8 cellular contexts compared by ENCODE assay signal in genomic region chr4:153785830-153786721, GRCh38. TPM values are rescaled to one million over a fixed set of nuclear protein-coding genes. Genes with fewer than 3 reads are reported as not detected.
A peak's percentile ranks its signal among the peaks of the same experiment; 100 is the strongest.
DNase-seq lines count a peak whose midpoint lies in the region; ATAC-seq and TF ChIP-seq lines count a peak whose summit lies in the region.

No MANE protein-coding gene starts in this region.

- 19% methylated on average over 2 of the region's 5 CpGs for WGBS in mesenchymal stem cell

- H2BK120ac ChIP-seq in mesenchymal stem cell (ENCODE audit: low read depth, low read length), result no peak overlapping the region

- H2BK15ac ChIP-seq in mesenchymal stem cell (ENCODE audit: low read depth, poor library complexity, severe bottlenecking), result no peak overlapping the region

- H3K36me3 ChIP-seq in DND-41 (ENCODE audit: insufficient read depth, low read length) (no peaks in the 10 kb centered on the region), mesenchymal stem cell (ENCODE audit: control insufficient read depth in 1 of 2, insufficient read depth in 2 of 2, low read depth in 1 of 2, low read length in 2 of 2) (peaks cover 3 to 11% of the 10 kb centered on the region in 2 experiments)

- H3K79me2 ChIP-seq in DND-41 (ENCODE audit: insufficient read depth, low read length), result no peaks in the 10 kb centered on the region

- H4K8ac ChIP-seq in mesenchymal stem cell (ENCODE audit: low read length), result no peak overlapping the region

- H3K4me3 ChIP-seq in DND-41 (ENCODE audit: low read depth in 1 of 2, low read length in 2 of 2) (no peak overlapping the region), astrocyte of the spinal cord (ENCODE audit: low read depth, low read length) (no peak overlapping the region), mesenchymal stem cell (ENCODE audit: insufficient read depth in 1 of 2, low read depth in 1 of 2, low read length in 2 of 2) (peak overlapping the region in 1 of 2 experiments; percentile 74)

- H3K14ac ChIP-seq in mesenchymal stem cell (ENCODE audit: low read length in 2 of 2), result no peak overlapping the region

- TF ChIP-seq CTCF in DND-41 (IDR thresholded peaks at IDR 0.05; ENCODE audit: borderline replicate concordance, extremely low read depth, low read length, poor library complexity, severe bottlenecking) (peak; percentile 72), astrocyte of the spinal cord (IDR thresholded peaks at IDR 0.05; ENCODE audit: low read depth, low read length) (peak; percentile 41)

- H2BK5ac ChIP-seq in mesenchymal stem cell (ENCODE audit: low read depth, low read length, poor library complexity, severe bottlenecking), result no peak overlapping the region

- H3K9me3 ChIP-seq in DND-41 (ENCODE audit: insufficient read depth, low read length, severe bottlenecking) (no peaks in the 10 kb centered on the region), mesenchymal stem cell (ENCODE audit: control insufficient read depth, low read length) (no peaks in the 10 kb centered on the region)

- no peak overlapping the region for H2AK5ac ChIP-seq in mesenchymal stem cell (ENCODE audit: low read length, severe bottlenecking)

- H3K9ac ChIP-seq in DND-41 (ENCODE audit: low read depth, low read length), result no peak overlapping the region
- peak overlapping the region; percentile 86 for H3K9ac ChIP-seq in mesenchymal stem cell (ENCODE audit: low read length)

- no peak overlapping the region for H3K23ac ChIP-seq in mesenchymal stem cell (ENCODE audit: low read length in 2 of 2)

- no peak overlapping the region for H3K18ac ChIP-seq in mesenchymal stem cell (ENCODE audit: low read depth in 1 of 2, low read length in 2 of 2)

- in situ Hi-C loops in KBM-7 (cut with MboI; ENCODE audit: low pct_unique_long_range_greater_than_20kb, low sequenced_read_pairs) (no loop called here), astrocyte of the spinal cord (cut with HindIII; ENCODE audit: low sequenced_read_pairs) (no loop called here)

- H3K27me3 ChIP-seq in DND-41 (ENCODE audit: insufficient read depth, low read length, poor library complexity), result no peaks in the 10 kb centered on the region
- H3K27me3 ChIP-seq in mesenchymal stem cell (ENCODE audit: control insufficient read depth in 1 of 2, insufficient read depth in 1 of 2, low read length in 2 of 2), result peaks cover 41 to 77% of the 10 kb centered on the region in 2 experiments

- no peak for DNase-seq in DND-41
- peak; percentile 48 for DNase-seq in KBM-7
- peak; percentile 49 for DNase-seq in astrocyte of the spinal cord (ENCODE audit: low read depth, low spot score)
- DNase-seq in mesenchymal stem cell, result peak; percentile 55
- DNase-seq in GM19240 (ENCODE audit: insufficient read length, low spot score), result no peak
- no peak for DNase-seq in activated CD8-positive, alpha-beta memory T cell treated with anti-CD3 and anti-CD28 coated beads, Interleukin-2, amount 50 U/mL, for 48 hours

- no peak overlapping the region for H4K91ac ChIP-seq in mesenchymal stem cell (ENCODE audit: low read length)

- ATAC-seq in DND-41 (ENCODE audit: insufficient read depth, low read depth) (peak; percentile 75), GM18511 (IDR thresholded peaks at IDR 0.05; ENCODE audit: unreplicated experiment) (no peak)
- no peak for ATAC-seq in activated CD4-positive, CD25-positive, alpha-beta regulatory T cell treated with anti-CD3 and anti-CD28 coated beads, Interleukin-2, amount 50 U/mL, for 24 hours

- H3K79me1 ChIP-seq in mesenchymal stem cell (replicated peaks; ENCODE audit: low read length, poor library complexity, severe bottlenecking), result no peaks in the 10 kb centered on the region

- H4K20me1 ChIP-seq in DND-41 (ENCODE audit: insufficient read depth, low read length), result no peaks in the 10 kb centered on the region

- H3K4me2 ChIP-seq in DND-41 (ENCODE audit: insufficient read depth, low read length) (no peak overlapping the region), mesenchymal stem cell (ENCODE audit: low read length, poor library complexity, severe bottlenecking) (no peak overlapping the region)

- H2AFZ ChIP-seq in DND-41 (ENCODE audit: low read depth, low read length), result no peak overlapping the region
- H2AFZ ChIP-seq in mesenchymal stem cell (ENCODE audit: low read depth, low read length), result no peak overlapping the region

- H3K4ac ChIP-seq in mesenchymal stem cell (ENCODE audit: low read depth in 1 of 2, low read length in 2 of 2), result no peak overlapping the region

- H2BK12ac ChIP-seq in mesenchymal stem cell (ENCODE audit: low read length in 2 of 2), result no peak overlapping the region

- H3K27ac ChIP-seq in DND-41 (ENCODE audit: low read length) (no peak overlapping the region), mesenchymal stem cell (ENCODE audit: low read length, poor library complexity, severe bottlenecking) (no peak overlapping the region)

- no peaks in the 10 kb centered on the region for H3K4me1 ChIP-seq in DND-41 (ENCODE audit: insufficient read depth, low read length)
- H3K4me1 ChIP-seq in mesenchymal stem cell (ENCODE audit: control insufficient read depth, insufficient read depth, low read depth, low read length), result peaks cover 21% of the 10 kb centered on the region

RNA-seq across cellular contexts. Expression of gene SFRP2, which starts 2.8 kb away (rescaled TPM):
- polyA plus RNA-seq in mesenchymal stem cell (2013, experiment 1 of 2), result 6.0 TPM
- polyA plus RNA-seq in mesenchymal stem cell (2013, experiment 2 of 2), result 6.2 TPM

RNA-seq across cellular contexts. Expression of gene RNF175, which starts 26.3 kb away (rescaled TPM):
- polyA plus RNA-seq in mesenchymal stem cell (2013, experiment 1 of 2), result not detected
- 0.05 TPM for polyA plus RNA-seq in mesenchymal stem cell (2013, experiment 2 of 2)

Comparison
In these comparisons a context has a peak if more than half of its experiments do, and no peak if none do; other contexts are left out.
1. DNase-seq: peak in KBM-7 (single experiment), astrocyte of the spinal cord (single experiment) and mesenchymal stem cell (single experiment); none in DND-41 (single experiment), GM19240 (single experiment) and activated CD8-positive, alpha-beta memory T cell treated with anti-CD3 and anti-CD28 coated beads, Interleukin-2, amount 50 U/mL, for 48 hours (single experiment).